ENCODE assay signal across 31 cellular contexts in the genomic region with DNA sequence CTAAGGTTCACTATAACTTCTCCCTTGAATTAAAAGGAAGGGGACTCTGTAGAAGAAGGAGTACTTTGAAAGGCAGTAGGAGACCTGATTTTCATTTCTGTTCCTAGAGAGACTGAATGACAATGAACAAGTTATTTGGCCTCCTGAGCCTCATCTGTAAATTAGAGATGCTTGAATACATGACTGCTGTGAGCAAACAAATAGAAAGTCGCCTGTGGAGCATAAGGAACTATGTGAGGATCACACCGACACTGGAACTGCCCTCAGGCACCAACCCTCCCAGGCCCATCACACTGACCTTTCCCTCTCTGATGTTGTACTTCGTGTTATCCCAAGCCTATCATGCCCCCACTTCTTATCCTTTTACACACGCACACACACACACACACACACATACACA. TPM values are rescaled to one million over a fixed set of nuclear protein-coding genes. Genes with fewer than 3 reads are reported as not detected.
"Had no signal": no experiment of that assay in that cellular context is flagged by ENCODE, and none has a peak within 500 bp of the region (broad histone marks: within the 10 kb centered on the region; RNA-seq: fewer than 3 reads in every experiment).

No MANE protein-coding gene starts in this region.

- H3K27ac Mint-ChIP-seq: activated CD8-positive, alpha-beta T cell treated with anti-CD3 and anti-CD28 coated beads for 36 hours; activated naive CD4-positive, alpha-beta T cell treated with anti-CD3 and anti-CD28 coated beads, Interleukin-2, amount 50 U/mL, for 24 hours; activated T-helper 2 cell treated with anti-CD3 and anti-CD28 coated beads, Interferon-gamma antibody, Interleukin-2, Interleukin-4, amounts not matched to agents 10 μg/mL and 5 μg/mL and 100 μg/mL, durations not matched to agents 14 hours and 24 hours and 36 hours; brain; natural killer cell treated with Interleukin-12 subunit alpha and Interleukin-12 subunit beta and Interleukin-15 and Interleukin-18, amount 100 ng/mL, for 72 hours; stimulated activated effector memory CD8-positive, alpha-beta T cell treated with anti-CD3 and anti-CD28 coated beads, Interleukin-12 subunit alpha, Interleukin-12 subunit beta, amount 100 ng/mL, for 72 hours; stimulated activated naive CD8-positive, alpha-beta T cell treated with anti-CD3 and anti-CD28 coated beads, Interleukin-15, Interleukin-2, amounts not matched to agents 100 ng/mL and 50 ng/mL, for 24 hours; type B pancreatic cell had no signal

- H3K36me3 ChIP-seq: cardiac muscle cell, colonic mucosa, esophagus muscularis mucosa, ovary, prostate gland, sigmoid colon, uterus had no signal

- H3K27ac ChIP-seq: cardiac muscle cell, colonic mucosa, dorsolateral prefrontal cortex, esophagus muscularis mucosa, foreskin keratinocyte, heart left ventricle, left ventricle myocardium inferior, ovary, prostate gland, sigmoid colon, uterus had no signal

- H3K4me3 Mint-ChIP-seq: activated CD8-positive, alpha-beta T cell treated with anti-CD3 and anti-CD28 coated beads for 36 hours; activated naive CD4-positive, alpha-beta T cell treated with anti-CD3 and anti-CD28 coated beads, Interleukin-2, amount 50 U/mL, for 24 hours; brain; natural killer cell treated with Interleukin-12 subunit alpha and Interleukin-12 subunit beta and Interleukin-15 and Interleukin-18, amount 100 ng/mL, for 72 hours; stimulated activated effector memory CD8-positive, alpha-beta T cell treated with anti-CD3 and anti-CD28 coated beads, Interleukin-12 subunit alpha, Interleukin-12 subunit beta, amount 100 ng/mL, for 72 hours; stimulated activated naive CD8-positive, alpha-beta T cell treated with anti-CD3 and anti-CD28 coated beads, Interleukin-15, Interleukin-2, amounts not matched to agents 100 ng/mL and 50 ng/mL, for 24 hours; type B pancreatic cell had no signal

- H3K4me3 ChIP-seq: cardiac muscle cell, colonic mucosa, dorsolateral prefrontal cortex, esophagus muscularis mucosa, heart left ventricle, left ventricle myocardium inferior, lung, mucosa of descending colon, ovary, prostate gland, sigmoid colon, uterus had no signal

- H3K4me1 ChIP-seq: colonic mucosa, foreskin keratinocyte, left ventricle myocardium inferior, prostate gland, uterus had no signal

- H3K36me3 Mint-ChIP-seq: brain; natural killer cell treated with Interleukin-12 subunit alpha and Interleukin-12 subunit beta and Interleukin-15 and Interleukin-18, amount 100 ng/mL, for 72 hours; stimulated activated effector memory CD8-positive, alpha-beta T cell treated with anti-CD3 and anti-CD28 coated beads, Interleukin-12 subunit alpha, Interleukin-12 subunit beta, amount 100 ng/mL, for 72 hours; type B pancreatic cell had no signal

- H3K9me3 Mint-ChIP-seq: activated CD8-positive, alpha-beta T cell treated with anti-CD3 and anti-CD28 coated beads for 36 hours; activated naive CD4-positive, alpha-beta T cell treated with anti-CD3 and anti-CD28 coated beads, Interleukin-2, amount 50 U/mL, for 24 hours; activated T-helper 2 cell treated with anti-CD3 and anti-CD28 coated beads, Interferon-gamma antibody, Interleukin-2, Interleukin-4, amounts not matched to agents 10 μg/mL and 5 μg/mL and 100 μg/mL, durations not matched to agents 14 hours and 24 hours and 36 hours; natural killer cell treated with Interleukin-12 subunit alpha and Interleukin-12 subunit beta and Interleukin-15 and Interleukin-18, amount 100 ng/mL, for 72 hours; stimulated activated effector memory CD8-positive, alpha-beta T cell treated with anti-CD3 and anti-CD28 coated beads, Interleukin-12 subunit alpha, Interleukin-12 subunit beta, amount 100 ng/mL, for 72 hours; stimulated activated naive CD8-positive, alpha-beta T cell treated with anti-CD3 and anti-CD28 coated beads, Interleukin-15, Interleukin-2, amounts not matched to agents 100 ng/mL and 50 ng/mL, for 24 hours; type B pancreatic cell had no signal

- ATAC-seq: activated CD8-positive, alpha-beta T cell treated with anti-CD3 and anti-CD28 coated beads for 36 hours; foreskin keratinocyte; heart left ventricle; mucosa of descending colon; natural killer cell treated with Interleukin-12 subunit alpha and Interleukin-12 subunit beta and Interleukin-15 and Interleukin-18, amount 100 ng/mL, for 72 hours had no signal

- H3K4me1 Mint-ChIP-seq: activated naive CD4-positive, alpha-beta T cell treated with anti-CD3 and anti-CD28 coated beads, Interleukin-2, amount 50 U/mL, for 24 hours; brain; stimulated activated effector memory CD8-positive, alpha-beta T cell treated with anti-CD3 and anti-CD28 coated beads, Interleukin-12 subunit alpha, Interleukin-12 subunit beta, amount 100 ng/mL, for 72 hours had no signal

- H3K27me3 Mint-ChIP-seq: activated CD8-positive, alpha-beta T cell treated with anti-CD3 and anti-CD28 coated beads for 36 hours; activated naive CD4-positive, alpha-beta T cell treated with anti-CD3 and anti-CD28 coated beads, Interleukin-2, amount 50 U/mL, for 24 hours; brain; natural killer cell treated with Interleukin-12 subunit alpha and Interleukin-12 subunit beta and Interleukin-15 and Interleukin-18, amount 100 ng/mL, for 72 hours; stimulated activated naive CD8-positive, alpha-beta T cell treated with anti-CD3 and anti-CD28 coated beads, Interleukin-15, Interleukin-2, amounts not matched to agents 100 ng/mL and 50 ng/mL, for 24 hours; type B pancreatic cell had no signal

- DNase-seq: activated CD4-positive, alpha-beta T cell treated with anti-CD3 and anti-CD28 coated beads for 1 hour; activated CD4-positive, alpha-beta T cell treated with anti-CD3 and anti-CD28 coated beads, Interleukin-2, amount 50 U/mL, for 1 hour; activated CD8-positive, alpha-beta T cell treated with anti-CD3 and anti-CD28 coated beads for 36 hours; activated T-cell treated with anti-CD3 and anti-CD28 coated beads, Interleukin-2, amount 50 U/mL, for 48 hours; aorta; cerebellar nuclear complex; colonic mucosa; dorsolateral prefrontal cortex; foreskin keratinocyte; heart left ventricle; hypothalamus; islet precursor cell; left ventricle myocardium inferior; mucosa of descending colon; ovary; retina; sigmoid colon; small intestine; stimulated activated CD4-positive, alpha-beta T cell treated with anti-CD3 and anti-CD28 coated beads, Interleukin-4, amount 100 ng/mL, for 24 hours; uterus had no signal

- H3K9me3 ChIP-seq: colonic mucosa, esophagus muscularis mucosa, heart left ventricle, left ventricle myocardium inferior, mucosa of descending colon, ovary, prostate gland, sigmoid colon, uterus had no signal

- H3K27me3 ChIP-seq: colonic mucosa, esophagus muscularis mucosa, foreskin keratinocyte, heart left ventricle, ovary, sigmoid colon, uterus had no signal

RNA-seq across cellular contexts. Expression of gene IMPG2, which starts 48.6 kb away (rescaled TPM):
- polyA plus RNA-seq: aorta had no signal
